In genomic region chr12:124947013-124947412, GRCh38 we compare ENCODE assay signal across 23 cellular contexts.
"Had no signal": no experiment of that assay in that cellular context is flagged by ENCODE, and none has a peak within 500 bp of the region (broad histone marks: within the 10 kb centered on the region; RNA-seq: fewer than 3 reads in every experiment).

No MANE protein-coding gene starts in this region.

- DNase-seq: MV-4-11, NCI-H1048, NCI-H1105, NCI-H1417 treated with DMSO at 0.1 percent for 48 hours, NCI-H146, NCI-H1694 treated with DMSO at 0.1 percent for 48 hours, NCI-H1930, NCI-H2081, NCI-H2107, NCI-H226, NCI-H446, NCI-H510A, NCI-H524 treated with DMSO at 0.1 percent for 48 hours, NCI-H69, NCI-H774, SIG-M5, SW 1271, T-cell had no signal

- H3K9me3 ChIP-seq: SJSA1 had no signal

- H3K27me3 ChIP-seq: SJSA1 had no signal

- H3K4me1 ChIP-seq: SJSA1 had no signal

- H3K27me3 Mint-ChIP-seq: IgD-negative memory B cell, T-cell had no signal

- H3K27ac Mint-ChIP-seq: T-cell had no signal

- H3K4me3 Mint-ChIP-seq: IgD-negative memory B cell, T-cell had no signal

- H3K4me1 Mint-ChIP-seq: IgD-negative memory B cell had no signal

- H3K4me3 ChIP-seq: K562, SJSA1, SK-N-MC had no signal

- ATAC-seq: K562, Panc1, T-cell had no signal

- H3K9me3 Mint-ChIP-seq: IgD-negative memory B cell, T-cell had no signal

- H3K27ac ChIP-seq: SJSA1, SK-N-MC had no signal
